ENCODE assay signal across 1 cellular context in the genomic region with DNA sequence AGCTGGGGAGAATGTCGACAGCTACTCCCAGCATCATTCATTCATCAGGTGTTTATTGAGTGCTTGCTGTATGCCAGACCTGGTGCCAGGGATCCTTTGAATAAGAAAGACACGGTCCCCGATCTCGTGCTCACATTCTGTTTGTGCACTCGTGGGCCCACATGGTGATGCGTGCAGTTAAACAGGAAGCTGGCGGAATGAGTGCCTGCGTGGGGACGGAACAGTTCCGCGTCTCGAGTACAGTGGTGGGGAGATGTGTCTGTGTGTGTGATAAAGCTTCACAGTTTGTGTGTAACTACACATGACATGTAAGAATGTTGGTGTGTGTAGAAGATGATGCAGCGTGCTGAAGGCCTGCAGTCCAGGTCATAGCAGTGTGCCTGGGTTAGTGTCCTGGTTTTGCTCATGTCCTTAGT.
A peak's percentile ranks its signal among the peaks of the same experiment; 100 is the strongest.
TF ChIP-seq lines count a peak whose summit lies in the region.

No MANE protein-coding gene starts in this region.

TF ChIP-seq in GM12878, 131 proteins besides CTCF, POLR2A, EP300 and RAD21 (continued from another document):
- TF ChIP-seq, protein P1, sequence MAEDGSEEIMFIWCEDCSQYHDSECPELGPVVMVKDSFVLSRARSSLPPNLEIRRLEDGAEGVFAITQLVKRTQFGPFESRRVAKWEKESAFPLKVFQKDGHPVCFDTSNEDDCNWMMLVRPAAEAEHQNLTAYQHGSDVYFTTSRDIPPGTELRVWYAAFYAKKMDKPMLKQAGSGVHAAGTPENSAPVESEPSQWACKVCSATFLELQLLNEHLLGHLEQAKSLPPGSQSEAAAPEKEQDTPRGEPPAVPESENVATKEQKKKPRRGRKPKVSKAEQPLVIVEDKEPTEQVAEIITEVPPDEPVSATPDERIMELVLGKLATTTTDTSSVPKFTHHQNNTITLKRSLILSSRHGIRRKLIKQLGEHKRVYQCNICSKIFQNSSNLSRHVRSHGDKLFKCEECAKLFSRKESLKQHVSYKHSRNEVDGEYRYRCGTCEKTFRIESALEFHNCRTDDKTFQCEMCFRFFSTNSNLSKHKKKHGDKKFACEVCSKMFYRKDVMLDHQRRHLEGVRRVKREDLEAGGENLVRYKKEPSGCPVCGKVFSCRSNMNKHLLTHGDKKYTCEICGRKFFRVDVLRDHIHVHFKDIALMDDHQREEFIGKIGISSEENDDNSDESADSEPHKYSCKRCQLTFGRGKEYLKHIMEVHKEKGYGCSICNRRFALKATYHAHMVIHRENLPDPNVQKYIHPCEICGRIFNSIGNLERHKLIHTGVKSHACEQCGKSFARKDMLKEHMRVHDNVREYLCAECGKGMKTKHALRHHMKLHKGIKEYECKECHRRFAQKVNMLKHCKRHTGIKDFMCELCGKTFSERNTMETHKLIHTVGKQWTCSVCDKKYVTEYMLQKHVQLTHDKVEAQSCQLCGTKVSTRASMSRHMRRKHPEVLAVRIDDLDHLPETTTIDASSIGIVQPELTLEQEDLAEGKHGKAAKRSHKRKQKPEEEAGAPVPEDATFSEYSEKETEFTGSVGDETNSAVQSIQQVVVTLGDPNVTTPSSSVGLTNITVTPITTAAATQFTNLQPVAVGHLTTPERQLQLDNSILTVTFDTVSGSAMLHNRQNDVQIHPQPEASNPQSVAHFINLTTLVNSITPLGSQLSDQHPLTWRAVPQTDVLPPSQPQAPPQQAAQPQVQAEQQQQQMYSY (CRISPR knock-in tag; IDR thresholded peaks at IDR 0.05): no peak
- TF ChIP-seq BHLHE40 (IDR thresholded peaks at IDR 0.05; ENCODE audit: borderline replicate concordance in 1 of 2, low read depth in 2 of 2, low read length in 1 of 2) (peak; percentile 7 to 71; a peak in 3 of 4 replicates), SPI1 (IDR thresholded peaks at IDR 0.05; ENCODE audit: borderline replicate concordance, insufficient read depth, low read depth, low read length) (peak; percentile 38; the same call in 1 of the 2 replicates), GATAD2B (conservative IDR thresholded peaks at IDR 0.05; ENCODE audit: low read depth) (no peak), EGR1 (IDR thresholded peaks at IDR 0.05; ENCODE audit: borderline replicate concordance in 1 of 2, low read depth in 2 of 2, low read length in 2 of 2) (no peak), ZNF274 (IDR thresholded peaks at IDR 0.05; ENCODE audit: insufficient read depth, insufficient read length) (no peak), WRNIP1 (IDR thresholded peaks at IDR 0.05; ENCODE audit: borderline replicate concordance, low read depth, low read length) (0 out of 2 replicates have a peak, but pooled peaks have one; percentile 29), CREB1 (IDR thresholded peaks at IDR 0.05; ENCODE audit: low read depth) (no peak), TARDBP (IDR thresholded peaks at IDR 0.05; ENCODE audit: borderline replicate concordance) (no peak)
- TF ChIP-seq, protein P2, sequence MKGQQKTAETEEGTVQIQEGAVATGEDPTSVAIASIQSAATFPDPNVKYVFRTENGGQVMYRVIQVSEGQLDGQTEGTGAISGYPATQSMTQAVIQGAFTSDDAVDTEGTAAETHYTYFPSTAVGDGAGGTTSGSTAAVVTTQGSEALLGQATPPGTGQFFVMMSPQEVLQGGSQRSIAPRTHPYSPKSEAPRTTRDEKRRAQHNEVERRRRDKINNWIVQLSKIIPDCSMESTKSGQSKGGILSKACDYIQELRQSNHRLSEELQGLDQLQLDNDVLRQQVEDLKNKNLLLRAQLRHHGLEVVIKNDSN (IDR thresholded peaks at IDR 0.05; ENCODE audit: borderline replicate concordance, extremely low read length, insufficient read depth, low read depth, low read length): no peak
- TF ChIP-seq, protein P3, sequence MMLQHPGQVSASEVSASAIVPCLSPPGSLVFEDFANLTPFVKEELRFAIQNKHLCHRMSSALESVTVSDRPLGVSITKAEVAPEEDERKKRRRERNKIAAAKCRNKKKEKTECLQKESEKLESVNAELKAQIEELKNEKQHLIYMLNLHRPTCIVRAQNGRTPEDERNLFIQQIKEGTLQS (IDR thresholded peaks at IDR 0.05; ENCODE audit: borderline replicate concordance, extremely low read depth, low read depth, low read length): no peak
- TF ChIP-seq, protein P4, sequence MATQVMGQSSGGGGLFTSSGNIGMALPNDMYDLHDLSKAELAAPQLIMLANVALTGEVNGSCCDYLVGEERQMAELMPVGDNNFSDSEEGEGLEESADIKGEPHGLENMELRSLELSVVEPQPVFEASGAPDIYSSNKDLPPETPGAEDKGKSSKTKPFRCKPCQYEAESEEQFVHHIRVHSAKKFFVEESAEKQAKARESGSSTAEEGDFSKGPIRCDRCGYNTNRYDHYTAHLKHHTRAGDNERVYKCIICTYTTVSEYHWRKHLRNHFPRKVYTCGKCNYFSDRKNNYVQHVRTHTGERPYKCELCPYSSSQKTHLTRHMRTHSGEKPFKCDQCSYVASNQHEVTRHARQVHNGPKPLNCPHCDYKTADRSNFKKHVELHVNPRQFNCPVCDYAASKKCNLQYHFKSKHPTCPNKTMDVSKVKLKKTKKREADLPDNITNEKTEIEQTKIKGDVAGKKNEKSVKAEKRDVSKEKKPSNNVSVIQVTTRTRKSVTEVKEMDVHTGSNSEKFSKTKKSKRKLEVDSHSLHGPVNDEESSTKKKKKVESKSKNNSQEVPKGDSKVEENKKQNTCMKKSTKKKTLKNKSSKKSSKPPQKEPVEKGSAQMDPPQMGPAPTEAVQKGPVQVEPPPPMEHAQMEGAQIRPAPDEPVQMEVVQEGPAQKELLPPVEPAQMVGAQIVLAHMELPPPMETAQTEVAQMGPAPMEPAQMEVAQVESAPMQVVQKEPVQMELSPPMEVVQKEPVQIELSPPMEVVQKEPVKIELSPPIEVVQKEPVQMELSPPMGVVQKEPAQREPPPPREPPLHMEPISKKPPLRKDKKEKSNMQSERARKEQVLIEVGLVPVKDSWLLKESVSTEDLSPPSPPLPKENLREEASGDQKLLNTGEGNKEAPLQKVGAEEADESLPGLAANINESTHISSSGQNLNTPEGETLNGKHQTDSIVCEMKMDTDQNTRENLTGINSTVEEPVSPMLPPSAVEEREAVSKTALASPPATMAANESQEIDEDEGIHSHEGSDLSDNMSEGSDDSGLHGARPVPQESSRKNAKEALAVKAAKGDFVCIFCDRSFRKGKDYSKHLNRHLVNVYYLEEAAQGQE (IDR thresholded peaks at IDR 0.05; ENCODE audit: low read depth, low read length): no peak
- TF ChIP-seq, protein P5, sequence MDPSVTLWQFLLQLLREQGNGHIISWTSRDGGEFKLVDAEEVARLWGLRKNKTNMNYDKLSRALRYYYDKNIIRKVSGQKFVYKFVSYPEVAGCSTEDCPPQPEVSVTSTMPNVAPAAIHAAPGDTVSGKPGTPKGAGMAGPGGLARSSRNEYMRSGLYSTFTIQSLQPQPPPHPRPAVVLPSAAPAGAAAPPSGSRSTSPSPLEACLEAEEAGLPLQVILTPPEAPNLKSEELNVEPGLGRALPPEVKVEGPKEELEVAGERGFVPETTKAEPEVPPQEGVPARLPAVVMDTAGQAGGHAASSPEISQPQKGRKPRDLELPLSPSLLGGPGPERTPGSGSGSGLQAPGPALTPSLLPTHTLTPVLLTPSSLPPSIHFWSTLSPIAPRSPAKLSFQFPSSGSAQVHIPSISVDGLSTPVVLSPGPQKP (IDR thresholded peaks at IDR 0.05; ENCODE audit: low read depth, low read length): no peak
- TF ChIP-seq, protein P6, sequence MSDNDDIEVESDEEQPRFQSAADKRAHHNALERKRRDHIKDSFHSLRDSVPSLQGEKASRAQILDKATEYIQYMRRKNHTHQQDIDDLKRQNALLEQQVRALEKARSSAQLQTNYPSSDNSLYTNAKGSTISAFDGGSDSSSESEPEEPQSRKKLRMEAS (IDR thresholded peaks at IDR 0.05; ENCODE audit: low read depth, low read length): peak; percentile 46; the same call in 1 of the 2 replicates
